10 cellular contexts compared by ENCODE assay signal in genomic region chr14:50828738-50829471, GRCh38. TPM values are rescaled to one million over a fixed set of nuclear protein-coding genes. Genes with fewer than 3 reads are reported as not detected.
DNase-seq lines count a peak whose midpoint lies in the region; ATAC-seq, FAIRE-seq and TF ChIP-seq lines count a peak whose summit lies in the region.
"Had no signal": no experiment of that assay in that cellular context is flagged by ENCODE, and none has a peak within 500 bp of the region (broad histone marks: within the 10 kb centered on the region; RNA-seq: fewer than 3 reads in every experiment).

No MANE protein-coding gene starts in this region.

- peaks cover 16% of the 10 kb centered on the region for H3K27me3 Mint-ChIP-seq in activated naive CD4-positive, alpha-beta T cell treated with anti-CD3 and anti-CD28 coated beads, Interleukin-2, amount 10 ng/mL, durations not matched to agents 7 days and 5 days
- peaks cover 14% of the 10 kb centered on the region for H3K27me3 Mint-ChIP-seq in glutamatergic neuron (ENCODE audit: unreplicated experiment)

- H3K4me3 Mint-ChIP-seq in activated naive CD4-positive, alpha-beta T cell treated with anti-CD3 and anti-CD28 coated beads, Interleukin-2, amount 10 ng/mL, durations not matched to agents 7 days and 5 days, result peak overlapping the region; percentile 97
- peak overlapping the region; percentile 99 for H3K4me3 Mint-ChIP-seq in glutamatergic neuron (ENCODE audit: unreplicated experiment)

- H3K9me3 Mint-ChIP-seq in activated naive CD4-positive, alpha-beta T cell treated with anti-CD3 and anti-CD28 coated beads, Interleukin-2, amount 10 ng/mL, durations not matched to agents 7 days and 5 days, result no peaks in the 10 kb centered on the region
- peaks cover 23% of the 10 kb centered on the region for H3K9me3 Mint-ChIP-seq in glutamatergic neuron (ENCODE audit: unreplicated experiment)

- ATAC-seq in thoracic aorta (ENCODE audit: insufficient number of reproducible peaks, low FRiP score, low read depth), result no peak
- ATAC-seq in left lobe of liver, result no peak

- peaks cover 45% of the 10 kb centered on the region for H3K36me3 Mint-ChIP-seq in activated naive CD4-positive, alpha-beta T cell treated with anti-CD3 and anti-CD28 coated beads, Interleukin-2, amount 10 ng/mL, durations not matched to agents 7 days and 5 days
- H3K36me3 Mint-ChIP-seq in glutamatergic neuron (ENCODE audit: unreplicated experiment), result no peaks in the 10 kb centered on the region

- no peak for TF ChIP-seq CTCF in VCaP (conservative IDR thresholded peaks at IDR 0.05)
- no peak for TF ChIP-seq CTCF in glutamatergic neuron (IDR thresholded peaks at IDR 0.05; ENCODE audit: partially characterized antibody, unreplicated experiment)
- TF ChIP-seq CTCF in thoracic aorta (IDR thresholded peaks at IDR 0.05), result no peak
- TF ChIP-seq CTCF in D721Med (IDR thresholded peaks at IDR 0.05; ENCODE audit: insufficient read depth, missing control alignments), result no peak

- FAIRE-seq in D721Med (lab: Jason Lieb, UNC), result no peak

- H3K4me1 Mint-ChIP-seq in activated naive CD4-positive, alpha-beta T cell treated with anti-CD3 and anti-CD28 coated beads, Interleukin-2, amount 10 ng/mL, durations not matched to agents 7 days and 5 days, result peaks cover 62% of the 10 kb centered on the region
- peaks cover 48% of the 10 kb centered on the region for H3K4me1 Mint-ChIP-seq in glutamatergic neuron (ENCODE audit: low read depth, unreplicated experiment)

- CTCF ChIA-PET in activated naive CD4-positive, alpha-beta T cell treated with anti-CD3 and anti-CD28 coated beads, Interleukin-2, amount 10 ng/mL, durations not matched to agents 7 days and 5 days (lab: Charles Lee), result interaction anchor here (1.3 to 2.0 kb wide), 3 partner anchors 30 to 37 kb away, joined by 3 to 20 read pairs (median 5); no protein-coding TSS in a partner anchor

- H3K4me3 ChIP-seq in thoracic aorta, result peak overlapping the region; percentile 96

- no peak overlapping the region for H3K27ac Mint-ChIP-seq in activated naive CD4-positive, alpha-beta T cell treated with anti-CD3 and anti-CD28 coated beads, Interleukin-2, amount 10 ng/mL, durations not matched to agents 7 days and 5 days
- peak overlapping the region; percentile 98 for H3K27ac Mint-ChIP-seq in glutamatergic neuron (ENCODE audit: unreplicated experiment)

- no peak for DNase-seq in activated naive CD4-positive, alpha-beta T cell treated with anti-CD3 and anti-CD28 coated beads, Interleukin-2, amount 10 ng/mL, durations not matched to agents 7 days and 5 days
- no peak for DNase-seq in activated naive CD4-positive, alpha-beta T cell (lab: John Stamatoyannopoulos, UW)
- DNase-seq in glutamatergic neuron (no peak), thoracic aorta (ENCODE audit: low spot score) (no peak), left lobe of liver (ENCODE audit: low spot score) (no peak), D721Med (ENCODE audit: insufficient read length, low spot score) (no peak), cerebellum (ENCODE audit: low spot score) (no peak)
- DNase-seq: colonic mucosa had no signal

- no peaks in the 10 kb centered on the region for H3K9me3 ChIP-seq in thoracic aorta
- H3K9me3 ChIP-seq: colonic mucosa had no signal

- H3K27ac ChIP-seq in VCaP (peak overlapping the region; percentile 89), thoracic aorta (no peak overlapping the region)

- H3K36me3 ChIP-seq in thoracic aorta, result no peaks in the 10 kb centered on the region
- H3K36me3 ChIP-seq: colonic mucosa had no signal

- no peaks in the 10 kb centered on the region for H3K27me3 ChIP-seq in thoracic aorta (replicated peaks; ENCODE audit: insufficient read depth)
- H3K27me3 ChIP-seq: colonic mucosa had no signal

- H3K4me1 ChIP-seq in thoracic aorta (ENCODE audit: control insufficient read depth in 1 of 2, low read depth in 2 of 2), result peaks cover 8 to 12% of the 10 kb centered on the region in 2 donors
- H3K4me1 ChIP-seq: colonic mucosa had no signal

RNA-seq across cellular contexts. Expression of gene NIN, which starts 2.1 kb away (rescaled TPM):
- 104 TPM for total RNA-seq in glutamatergic neuron (ENCODE audit: unreplicated experiment)
- total RNA-seq in thoracic aorta, result 10 to 100 TPM; 31.0 to 37.4 TPM
- total RNA-seq in left lobe of liver, result 5.5 TPM
- 58.8 TPM for total RNA-seq in cerebellum

RNA-seq across cellular contexts. Expression of gene ABHD12B, which starts 42.9 kb away (rescaled TPM):
- total RNA-seq in glutamatergic neuron (ENCODE audit: unreplicated experiment) (0.61 TPM), thoracic aorta (not detected), left lobe of liver (not detected), cerebellum (0.18 TPM)
- total RNA-seq: renal cortical epithelial cell had no signal
